In the genomic region with DNA sequence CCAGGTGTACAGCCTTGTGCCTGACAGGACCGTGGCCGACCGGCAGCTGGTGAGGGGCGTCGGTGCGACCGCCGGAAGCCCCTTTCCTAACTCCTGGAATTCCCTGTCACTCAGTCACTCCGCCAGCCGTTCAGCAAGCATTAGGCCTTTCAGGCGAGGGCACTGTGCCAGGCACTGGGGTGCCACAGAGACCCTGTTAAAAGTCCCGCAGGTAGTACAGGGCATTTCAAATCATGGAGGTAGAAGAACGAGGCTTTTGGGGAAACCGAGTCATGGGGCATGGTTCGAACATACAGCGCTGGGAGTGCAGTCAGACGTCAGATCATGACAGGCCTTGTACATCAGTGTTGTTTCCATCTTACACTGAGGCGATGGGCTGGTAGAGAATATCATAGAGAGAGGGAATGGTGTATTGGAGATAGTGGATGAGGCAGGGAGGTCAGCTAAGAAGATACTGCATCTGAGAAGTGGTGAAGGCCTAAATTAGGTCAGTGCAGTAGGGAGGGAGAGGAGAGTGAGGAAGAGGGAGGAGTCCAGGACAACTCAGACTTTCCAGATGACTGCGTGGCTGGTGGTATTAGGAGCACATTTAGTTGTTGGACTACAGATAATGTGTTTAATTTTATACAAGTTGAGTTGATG, we compare ENCODE assay signal across 1 cellular context.
TF ChIP-seq lines count a peak whose summit lies in the region.

No MANE protein-coding gene starts in this region.

TF ChIP-seq in K562, 482 proteins besides CTCF, POLR2A, EP300 and RAD21 (continued from another document and continues in another):
- TF ChIP-seq, protein P1, sequence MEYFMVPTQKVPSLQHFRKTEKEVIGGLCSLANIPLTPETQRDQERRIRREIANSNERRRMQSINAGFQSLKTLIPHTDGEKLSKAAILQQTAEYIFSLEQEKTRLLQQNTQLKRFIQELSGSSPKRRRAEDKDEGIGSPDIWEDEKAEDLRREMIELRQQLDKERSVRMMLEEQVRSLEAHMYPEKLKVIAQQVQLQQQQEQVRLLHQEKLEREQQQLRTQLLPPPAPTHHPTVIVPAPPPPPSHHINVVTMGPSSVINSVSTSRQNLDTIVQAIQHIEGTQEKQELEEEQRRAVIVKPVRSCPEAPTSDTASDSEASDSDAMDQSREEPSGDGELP (CRISPR knock-in tag; IDR thresholded peaks at IDR 0.05; ENCODE audit: borderline replicate concordance), result no peak; the same call in none of the 2 replicates
- TF ChIP-seq ASH1L (IDR thresholded peaks at IDR 0.05; ENCODE audit: borderline replicate concordance, low read depth, partially characterized antibody), result peak; percentile 25
- no peak for TF ChIP-seq POLR2G (IDR thresholded peaks at IDR 0.05; ENCODE audit: low read depth, low read length)
- peak; percentile 40; the same call in 1 of the 2 replicates for TF ChIP-seq MIER1 (IDR thresholded peaks at IDR 0.05; ENCODE audit: low read depth)
- TF ChIP-seq, protein P2, sequence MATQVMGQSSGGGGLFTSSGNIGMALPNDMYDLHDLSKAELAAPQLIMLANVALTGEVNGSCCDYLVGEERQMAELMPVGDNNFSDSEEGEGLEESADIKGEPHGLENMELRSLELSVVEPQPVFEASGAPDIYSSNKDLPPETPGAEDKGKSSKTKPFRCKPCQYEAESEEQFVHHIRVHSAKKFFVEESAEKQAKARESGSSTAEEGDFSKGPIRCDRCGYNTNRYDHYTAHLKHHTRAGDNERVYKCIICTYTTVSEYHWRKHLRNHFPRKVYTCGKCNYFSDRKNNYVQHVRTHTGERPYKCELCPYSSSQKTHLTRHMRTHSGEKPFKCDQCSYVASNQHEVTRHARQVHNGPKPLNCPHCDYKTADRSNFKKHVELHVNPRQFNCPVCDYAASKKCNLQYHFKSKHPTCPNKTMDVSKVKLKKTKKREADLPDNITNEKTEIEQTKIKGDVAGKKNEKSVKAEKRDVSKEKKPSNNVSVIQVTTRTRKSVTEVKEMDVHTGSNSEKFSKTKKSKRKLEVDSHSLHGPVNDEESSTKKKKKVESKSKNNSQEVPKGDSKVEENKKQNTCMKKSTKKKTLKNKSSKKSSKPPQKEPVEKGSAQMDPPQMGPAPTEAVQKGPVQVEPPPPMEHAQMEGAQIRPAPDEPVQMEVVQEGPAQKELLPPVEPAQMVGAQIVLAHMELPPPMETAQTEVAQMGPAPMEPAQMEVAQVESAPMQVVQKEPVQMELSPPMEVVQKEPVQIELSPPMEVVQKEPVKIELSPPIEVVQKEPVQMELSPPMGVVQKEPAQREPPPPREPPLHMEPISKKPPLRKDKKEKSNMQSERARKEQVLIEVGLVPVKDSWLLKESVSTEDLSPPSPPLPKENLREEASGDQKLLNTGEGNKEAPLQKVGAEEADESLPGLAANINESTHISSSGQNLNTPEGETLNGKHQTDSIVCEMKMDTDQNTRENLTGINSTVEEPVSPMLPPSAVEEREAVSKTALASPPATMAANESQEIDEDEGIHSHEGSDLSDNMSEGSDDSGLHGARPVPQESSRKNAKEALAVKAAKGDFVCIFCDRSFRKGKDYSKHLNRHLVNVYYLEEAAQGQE (CRISPR knock-in tag; IDR thresholded peaks at IDR 0.05; ENCODE audit: low read depth), result peak; percentile 80; the same call in 1 of the 2 replicates
- 0 out of 2 replicates have a peak, but pooled peaks have one; percentile 52 for TF ChIP-seq ZBTB17 (CRISPR knock-in tag; IDR thresholded peaks at IDR 0.05)
- peak; percentile 52; the same call in 1 of the 2 replicates for TF ChIP-seq LEF1 (IDR thresholded peaks at IDR 0.05)
- TF ChIP-seq, protein P3, sequence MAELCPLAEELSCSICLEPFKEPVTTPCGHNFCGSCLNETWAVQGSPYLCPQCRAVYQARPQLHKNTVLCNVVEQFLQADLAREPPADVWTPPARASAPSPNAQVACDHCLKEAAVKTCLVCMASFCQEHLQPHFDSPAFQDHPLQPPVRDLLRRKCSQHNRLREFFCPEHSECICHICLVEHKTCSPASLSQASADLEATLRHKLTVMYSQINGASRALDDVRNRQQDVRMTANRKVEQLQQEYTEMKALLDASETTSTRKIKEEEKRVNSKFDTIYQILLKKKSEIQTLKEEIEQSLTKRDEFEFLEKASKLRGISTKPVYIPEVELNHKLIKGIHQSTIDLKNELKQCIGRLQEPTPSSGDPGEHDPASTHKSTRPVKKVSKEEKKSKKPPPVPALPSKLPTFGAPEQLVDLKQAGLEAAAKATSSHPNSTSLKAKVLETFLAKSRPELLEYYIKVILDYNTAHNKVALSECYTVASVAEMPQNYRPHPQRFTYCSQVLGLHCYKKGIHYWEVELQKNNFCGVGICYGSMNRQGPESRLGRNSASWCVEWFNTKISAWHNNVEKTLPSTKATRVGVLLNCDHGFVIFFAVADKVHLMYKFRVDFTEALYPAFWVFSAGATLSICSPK (IDR thresholded peaks at IDR 0.05; ENCODE audit: borderline replicate concordance), result 0 out of 2 replicates have a peak, but pooled peaks have one; percentile 28
- peak; percentile 31 for TF ChIP-seq CCNT2 (IDR thresholded peaks at IDR 0.05; ENCODE audit: borderline replicate concordance, extremely low read depth, insufficient read length, low read depth, low read length)
- no peak for TF ChIP-seq NCOA6 (IDR thresholded peaks at IDR 0.05)
- peak; percentile 27 for TF ChIP-seq FOS (IDR thresholded peaks at IDR 0.05; ENCODE audit: extremely low read depth, insufficient read length)
- peak; percentile 11 for TF ChIP-seq TAF9B (IDR thresholded peaks at IDR 0.05; ENCODE audit: partially characterized antibody)
- TF ChIP-seq SUPT5H (IDR thresholded peaks at IDR 0.05), result peak; percentile 84
- TF ChIP-seq, protein P4, sequence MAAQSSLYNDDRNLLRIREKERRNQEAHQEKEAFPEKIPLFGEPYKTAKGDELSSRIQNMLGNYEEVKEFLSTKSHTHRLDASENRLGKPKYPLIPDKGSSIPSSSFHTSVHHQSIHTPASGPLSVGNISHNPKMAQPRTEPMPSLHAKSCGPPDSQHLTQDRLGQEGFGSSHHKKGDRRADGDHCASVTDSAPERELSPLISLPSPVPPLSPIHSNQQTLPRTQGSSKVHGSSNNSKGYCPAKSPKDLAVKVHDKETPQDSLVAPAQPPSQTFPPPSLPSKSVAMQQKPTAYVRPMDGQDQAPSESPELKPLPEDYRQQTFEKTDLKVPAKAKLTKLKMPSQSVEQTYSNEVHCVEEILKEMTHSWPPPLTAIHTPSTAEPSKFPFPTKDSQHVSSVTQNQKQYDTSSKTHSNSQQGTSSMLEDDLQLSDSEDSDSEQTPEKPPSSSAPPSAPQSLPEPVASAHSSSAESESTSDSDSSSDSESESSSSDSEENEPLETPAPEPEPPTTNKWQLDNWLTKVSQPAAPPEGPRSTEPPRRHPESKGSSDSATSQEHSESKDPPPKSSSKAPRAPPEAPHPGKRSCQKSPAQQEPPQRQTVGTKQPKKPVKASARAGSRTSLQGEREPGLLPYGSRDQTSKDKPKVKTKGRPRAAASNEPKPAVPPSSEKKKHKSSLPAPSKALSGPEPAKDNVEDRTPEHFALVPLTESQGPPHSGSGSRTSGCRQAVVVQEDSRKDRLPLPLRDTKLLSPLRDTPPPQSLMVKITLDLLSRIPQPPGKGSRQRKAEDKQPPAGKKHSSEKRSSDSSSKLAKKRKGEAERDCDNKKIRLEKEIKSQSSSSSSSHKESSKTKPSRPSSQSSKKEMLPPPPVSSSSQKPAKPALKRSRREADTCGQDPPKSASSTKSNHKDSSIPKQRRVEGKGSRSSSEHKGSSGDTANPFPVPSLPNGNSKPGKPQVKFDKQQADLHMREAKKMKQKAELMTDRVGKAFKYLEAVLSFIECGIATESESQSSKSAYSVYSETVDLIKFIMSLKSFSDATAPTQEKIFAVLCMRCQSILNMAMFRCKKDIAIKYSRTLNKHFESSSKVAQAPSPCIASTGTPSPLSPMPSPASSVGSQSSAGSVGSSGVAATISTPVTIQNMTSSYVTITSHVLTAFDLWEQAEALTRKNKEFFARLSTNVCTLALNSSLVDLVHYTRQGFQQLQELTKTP (IDR thresholded peaks at IDR 0.05; ENCODE audit: low read depth in 1 of 2, partially characterized antibody in 2 of 2), result peak in 1 of 2 experiments; percentile 50
- TF ChIP-seq NONO (IDR thresholded peaks at IDR 0.05; ENCODE audit: low read depth in 2 of 2, low read length in 1 of 2), result no peak
- TF ChIP-seq, protein P5, sequence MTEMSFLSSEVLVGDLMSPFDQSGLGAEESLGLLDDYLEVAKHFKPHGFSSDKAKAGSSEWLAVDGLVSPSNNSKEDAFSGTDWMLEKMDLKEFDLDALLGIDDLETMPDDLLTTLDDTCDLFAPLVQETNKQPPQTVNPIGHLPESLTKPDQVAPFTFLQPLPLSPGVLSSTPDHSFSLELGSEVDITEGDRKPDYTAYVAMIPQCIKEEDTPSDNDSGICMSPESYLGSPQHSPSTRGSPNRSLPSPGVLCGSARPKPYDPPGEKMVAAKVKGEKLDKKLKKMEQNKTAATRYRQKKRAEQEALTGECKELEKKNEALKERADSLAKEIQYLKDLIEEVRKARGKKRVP (CRISPR knock-in tag; IDR thresholded peaks at IDR 0.05), result 0 out of 2 replicates have a peak, but pooled peaks have one; percentile 8
- TF ChIP-seq, protein P6, sequence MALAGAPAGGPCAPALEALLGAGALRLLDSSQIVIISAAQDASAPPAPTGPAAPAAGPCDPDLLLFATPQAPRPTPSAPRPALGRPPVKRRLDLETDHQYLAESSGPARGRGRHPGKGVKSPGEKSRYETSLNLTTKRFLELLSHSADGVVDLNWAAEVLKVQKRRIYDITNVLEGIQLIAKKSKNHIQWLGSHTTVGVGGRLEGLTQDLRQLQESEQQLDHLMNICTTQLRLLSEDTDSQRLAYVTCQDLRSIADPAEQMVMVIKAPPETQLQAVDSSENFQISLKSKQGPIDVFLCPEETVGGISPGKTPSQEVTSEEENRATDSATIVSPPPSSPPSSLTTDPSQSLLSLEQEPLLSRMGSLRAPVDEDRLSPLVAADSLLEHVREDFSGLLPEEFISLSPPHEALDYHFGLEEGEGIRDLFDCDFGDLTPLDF (CRISPR knock-in tag; IDR thresholded peaks at IDR 0.05), result 0 out of 2 replicates have a peak, but pooled peaks have one; percentile 84
- TF ChIP-seq ZBTB1 (CRISPR knock-in tag; IDR thresholded peaks at IDR 0.05; ENCODE audit: borderline replicate concordance, low read depth), result peak; percentile 36
- no peak for TF ChIP-seq NR4A1 (CRISPR knock-in tag; IDR thresholded peaks at IDR 0.05)
- TF ChIP-seq NR4A1 (tag; IDR thresholded peaks at IDR 0.05), result peak; percentile 76; the same call in 1 of the 2 replicates
- TF ChIP-seq IRF2 (CRISPR knock-in tag; IDR thresholded peaks at IDR 0.05), result no peak
- peak; percentile 80 for TF ChIP-seq KDM5B (IDR thresholded peaks at IDR 0.05; ENCODE audit: insufficient replicate concordance, low read depth, low read length)
- TF ChIP-seq, protein P7, sequence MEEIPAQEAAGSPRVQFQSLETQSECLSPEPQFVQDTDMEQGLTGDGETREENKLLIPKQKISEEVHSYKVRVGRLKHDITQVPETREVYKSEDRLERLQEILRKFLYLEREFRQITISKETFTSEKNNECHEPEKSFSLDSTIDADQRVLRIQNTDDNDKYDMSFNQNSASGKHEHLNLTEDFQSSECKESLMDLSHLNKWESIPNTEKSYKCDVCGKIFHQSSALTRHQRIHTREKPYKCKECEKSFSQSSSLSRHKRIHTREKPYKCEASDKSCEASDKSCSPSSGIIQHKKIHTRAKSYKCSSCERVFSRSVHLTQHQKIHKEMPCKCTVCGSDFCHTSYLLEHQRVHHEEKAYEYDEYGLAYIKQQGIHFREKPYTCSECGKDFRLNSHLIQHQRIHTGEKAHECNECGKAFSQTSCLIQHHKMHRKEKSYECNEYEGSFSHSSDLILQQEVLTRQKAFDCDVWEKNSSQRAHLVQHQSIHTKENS (CRISPR knock-in tag; IDR thresholded peaks at IDR 0.05), result no peak
- peak; percentile 90 for TF ChIP-seq NFATC3 (IDR thresholded peaks at IDR 0.05)
- TF ChIP-seq TEAD1 (CRISPR knock-in tag; IDR thresholded peaks at IDR 0.05), result 0 out of 4 replicates have a peak, but pooled peaks of 1 of the 2 experiments have one; percentile 7
- peak in 1 of 2 experiments; percentile 12; a peak in 1 of 4 replicates for TF ChIP-seq RCOR1 (IDR thresholded peaks at IDR 0.05; ENCODE audit: borderline replicate concordance in 1 of 2, low read depth in 2 of 2, low read length in 2 of 2)
- TF ChIP-seq, protein P8, sequence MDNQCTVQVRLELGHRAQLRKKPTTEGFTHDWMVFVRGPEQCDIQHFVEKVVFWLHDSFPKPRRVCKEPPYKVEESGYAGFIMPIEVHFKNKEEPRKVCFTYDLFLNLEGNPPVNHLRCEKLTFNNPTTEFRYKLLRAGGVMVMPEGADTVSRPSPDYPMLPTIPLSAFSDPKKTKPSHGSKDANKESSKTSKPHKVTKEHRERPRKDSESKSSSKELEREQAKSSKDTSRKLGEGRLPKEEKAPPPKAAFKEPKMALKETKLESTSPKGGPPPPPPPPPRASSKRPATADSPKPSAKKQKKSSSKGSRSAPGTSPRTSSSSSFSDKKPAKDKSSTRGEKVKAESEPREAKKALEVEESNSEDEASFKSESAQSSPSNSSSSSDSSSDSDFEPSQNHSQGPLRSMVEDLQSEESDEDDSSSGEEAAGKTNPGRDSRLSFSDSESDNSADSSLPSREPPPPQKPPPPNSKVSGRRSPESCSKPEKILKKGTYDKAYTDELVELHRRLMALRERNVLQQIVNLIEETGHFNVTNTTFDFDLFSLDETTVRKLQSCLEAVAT (IDR thresholded peaks at IDR 0.05), result peak; percentile 28 to 74; a peak in 2 of 4 replicates
- no peak for TF ChIP-seq KLF13 (tag; IDR thresholded peaks at IDR 0.05; ENCODE audit: borderline replicate concordance, low read depth)
- TF ChIP-seq GTF2E2 (tag; IDR thresholded peaks at IDR 0.05), result no peak; the same call in 1 of the 2 replicates
- peak; percentile 11; the same call in 1 of the 2 replicates for TF ChIP-seq NR2F6 (CRISPR knock-in tag; IDR thresholded peaks at IDR 0.05)
- TF ChIP-seq ZSCAN29 (IDR thresholded peaks at IDR 0.05), result no peak
- TF ChIP-seq, protein P9, sequence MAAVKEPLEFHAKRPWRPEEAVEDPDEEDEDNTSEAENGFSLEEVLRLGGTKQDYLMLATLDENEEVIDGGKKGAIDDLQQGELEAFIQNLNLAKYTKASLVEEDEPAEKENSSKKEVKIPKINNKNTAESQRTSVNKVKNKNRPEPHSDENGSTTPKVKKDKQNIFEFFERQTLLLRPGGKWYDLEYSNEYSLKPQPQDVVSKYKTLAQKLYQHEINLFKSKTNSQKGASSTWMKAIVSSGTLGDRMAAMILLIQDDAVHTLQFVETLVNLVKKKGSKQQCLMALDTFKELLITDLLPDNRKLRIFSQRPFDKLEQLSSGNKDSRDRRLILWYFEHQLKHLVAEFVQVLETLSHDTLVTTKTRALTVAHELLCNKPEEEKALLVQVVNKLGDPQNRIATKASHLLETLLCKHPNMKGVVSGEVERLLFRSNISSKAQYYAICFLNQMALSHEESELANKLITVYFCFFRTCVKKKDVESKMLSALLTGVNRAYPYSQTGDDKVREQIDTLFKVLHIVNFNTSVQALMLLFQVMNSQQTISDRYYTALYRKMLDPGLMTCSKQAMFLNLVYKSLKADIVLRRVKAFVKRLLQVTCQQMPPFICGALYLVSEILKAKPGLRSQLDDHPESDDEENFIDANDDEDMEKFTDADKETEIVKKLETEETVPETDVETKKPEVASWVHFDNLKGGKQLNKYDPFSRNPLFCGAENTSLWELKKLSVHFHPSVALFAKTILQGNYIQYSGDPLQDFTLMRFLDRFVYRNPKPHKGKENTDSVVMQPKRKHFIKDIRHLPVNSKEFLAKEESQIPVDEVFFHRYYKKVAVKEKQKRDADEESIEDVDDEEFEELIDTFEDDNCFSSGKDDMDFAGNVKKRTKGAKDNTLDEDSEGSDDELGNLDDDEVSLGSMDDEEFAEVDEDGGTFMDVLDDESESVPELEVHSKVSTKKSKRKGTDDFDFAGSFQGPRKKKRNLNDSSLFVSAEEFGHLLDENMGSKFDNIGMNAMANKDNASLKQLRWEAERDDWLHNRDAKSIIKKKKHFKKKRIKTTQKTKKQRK (IDR thresholded peaks at IDR 0.05; ENCODE audit: borderline replicate concordance, low read depth, low read length), result no peak
- TF ChIP-seq SLC30A9 (CRISPR knock-in tag; IDR thresholded peaks at IDR 0.05), result no peak
- TF ChIP-seq SREBF2 (CRISPR knock-in tag; IDR thresholded peaks at IDR 0.05), result 0 out of 2 replicates have a peak, but pooled peaks have one; percentile 47
